27 cellular contexts compared by ENCODE assay signal in the genomic region with DNA sequence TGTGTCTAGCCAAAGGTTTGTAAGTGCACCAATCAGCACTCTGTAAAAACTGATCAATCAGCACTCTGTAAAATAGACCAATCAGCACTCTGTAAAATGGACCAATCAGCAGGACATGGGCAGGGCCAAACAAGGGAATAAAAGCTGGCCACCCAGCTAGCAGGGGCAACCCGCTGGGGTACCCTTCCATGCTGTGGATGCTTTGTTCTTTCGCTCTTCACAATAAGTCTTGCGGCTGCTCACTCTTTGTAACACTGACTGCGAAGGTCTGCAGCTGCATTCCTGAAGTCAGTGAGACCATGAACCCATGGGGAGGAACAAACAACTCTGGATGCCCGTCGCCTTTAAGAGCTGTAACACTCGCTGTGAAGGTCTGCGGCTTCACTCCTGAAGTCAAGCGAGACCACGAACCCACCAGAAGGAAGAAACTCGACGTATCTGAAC. TPM values are rescaled to one million over a fixed set of nuclear protein-coding genes. Genes with fewer than 3 reads are reported as not detected.
DNase-seq lines count a peak whose midpoint lies in the region; ATAC-seq lines count a peak whose summit lies in the region.
"Had no signal": no experiment of that assay in that cellular context is flagged by ENCODE, and none has a peak within 500 bp of the region (broad histone marks: within the 10 kb centered on the region; RNA-seq: fewer than 3 reads in every experiment).

No MANE protein-coding gene starts in this region.

- H3K27ac Mint-ChIP-seq in CD8-positive, alpha-beta memory T cell, result peak overlapping the region in 1 of 8 donors; percentile 44
- no peak overlapping the region for H3K27ac Mint-ChIP-seq in T-helper 17 cell
- H3K27ac Mint-ChIP-seq in stimulated activated effector memory CD8-positive, alpha-beta T cell treated with anti-CD3 and anti-CD28 coated beads, Interleukin-12 subunit alpha, Interleukin-12 subunit beta, amount 100 ng/mL, for 72 hours, result no peak overlapping the region
- H3K27ac Mint-ChIP-seq: activated CD4-positive, alpha-beta T cell treated with anti-CD3 and anti-CD28 coated beads for 36 hours; activated naive CD4-positive, alpha-beta T cell treated with anti-CD3 and anti-CD28 coated beads, Interleukin-2, amount 50 U/mL, for 72 hours; CD4-positive, alpha-beta memory T cell had no signal

- peaks cover 0 to 2% (median 0%) of the 10 kb centered on the region in 5 donors for H3K9me3 Mint-ChIP-seq in CD8-positive, alpha-beta memory T cell
- no peaks in the 10 kb centered on the region for H3K9me3 Mint-ChIP-seq in stimulated activated effector memory CD8-positive, alpha-beta T cell treated with anti-CD3 and anti-CD28 coated beads, Interleukin-12 subunit alpha, Interleukin-12 subunit beta, amount 100 ng/mL, for 72 hours
- H3K9me3 Mint-ChIP-seq: activated naive CD4-positive, alpha-beta T cell treated with anti-CD3 and anti-CD28 coated beads, Interleukin-2, amount 50 U/mL, for 72 hours had no signal

- H3K36me3 Mint-ChIP-seq in CD8-positive, alpha-beta memory T cell, result peaks cover 0 to 9% (median 0%) of the 10 kb centered on the region in 3 donors
- H3K36me3 Mint-ChIP-seq in T-helper 17 cell (ENCODE audit: low read depth), result peaks cover 5% of the 10 kb centered on the region
- no peaks in the 10 kb centered on the region for H3K36me3 Mint-ChIP-seq in stimulated activated effector memory CD8-positive, alpha-beta T cell treated with anti-CD3 and anti-CD28 coated beads, Interleukin-12 subunit alpha, Interleukin-12 subunit beta, amount 100 ng/mL, for 72 hours

- no peaks in the 10 kb centered on the region for H3K9me3 ChIP-seq in CD8-positive, alpha-beta memory T cell (ENCODE audit: low read length)
- H3K9me3 ChIP-seq in T-helper 17 cell (ENCODE audit: control insufficient read depth, low read length, poor library complexity, severe bottlenecking), result no peaks in the 10 kb centered on the region
- H3K9me3 ChIP-seq: ovary, SJCRH30, tibial artery had no signal

- peak overlapping the region in 4 of 7 donors; percentile 26 to 48 (median 38) for H3K4me3 Mint-ChIP-seq in CD8-positive, alpha-beta memory T cell
- no peak overlapping the region for H3K4me3 Mint-ChIP-seq in T-helper 17 cell
- peak overlapping the region; percentile 32 for H3K4me3 Mint-ChIP-seq in stimulated activated effector memory CD8-positive, alpha-beta T cell treated with anti-CD3 and anti-CD28 coated beads, Interleukin-12 subunit alpha, Interleukin-12 subunit beta, amount 100 ng/mL, for 72 hours
- H3K4me3 Mint-ChIP-seq: activated CD4-positive, alpha-beta T cell treated with anti-CD3 and anti-CD28 coated beads for 36 hours had no signal

- H3K4me1 Mint-ChIP-seq in CD8-positive, alpha-beta memory T cell, result peaks cover 4 to 18% (median 10%) of the 10 kb centered on the region in 3 donors
- H3K4me1 Mint-ChIP-seq in T-helper 17 cell, result peaks cover 4% of the 10 kb centered on the region
- H3K4me1 Mint-ChIP-seq in stimulated activated effector memory CD8-positive, alpha-beta T cell treated with anti-CD3 and anti-CD28 coated beads, Interleukin-12 subunit alpha, Interleukin-12 subunit beta, amount 100 ng/mL, for 72 hours, result peaks cover 6% of the 10 kb centered on the region

- peaks cover 10 to 33% of the 10 kb centered on the region in 2 donors for H3K27me3 Mint-ChIP-seq in CD8-positive, alpha-beta memory T cell
- H3K27me3 Mint-ChIP-seq in T-helper 17 cell, result peaks cover 8% of the 10 kb centered on the region

- POLR2A ChIA-PET in CD8-positive, alpha-beta memory T cell (lab: Charles Lee), result interaction anchor here (0.6 to 1.8 kb wide), 2 partner anchors 13 to 79 kb away, joined by 5 to 6 read pairs; no protein-coding TSS in a partner anchor

- no peak overlapping the region for H3K4me3 ChIP-seq in CD8-positive, alpha-beta memory T cell (ENCODE audit: low read length)
- H3K4me3 ChIP-seq: ovary, SJCRH30, tibial artery had no signal

- peak; percentile 27 for ATAC-seq in T-helper 17 cell
- ATAC-seq in stimulated activated effector memory CD8-positive, alpha-beta T cell treated with anti-CD3 and anti-CD28 coated beads, Interleukin-12 subunit alpha, Interleukin-12 subunit beta, amount 100 ng/mL, for 72 hours, result no peak
- ATAC-seq: activated CD4-positive, alpha-beta T cell treated with anti-CD3 and anti-CD28 coated beads for 36 hours; activated naive CD4-positive, alpha-beta T cell treated with anti-CD3 and anti-CD28 coated beads, Interleukin-2, amount 50 U/mL, for 72 hours; esophagus mucosa; foreskin keratinocyte; left lobe of liver; naive thymus-derived CD4-positive, alpha-beta T cell had no signal

- no peaks in the 10 kb centered on the region for H3K4me1 ChIP-seq in CD8-positive, alpha-beta memory T cell (ENCODE audit: insufficient read depth, low read length)
- H3K4me1 ChIP-seq: foreskin keratinocyte, SJCRH30 had no signal

- H3K27me3 ChIP-seq in CD8-positive, alpha-beta memory T cell (ENCODE audit: insufficient read depth, low read length, poor library complexity, severe bottlenecking), result no peaks in the 10 kb centered on the region
- H3K27me3 ChIP-seq: foreskin keratinocyte, ovary, SJCRH30, tibial artery had no signal

- no peak for DNase-seq in CD8-positive, alpha-beta memory T cell
- no peak for DNase-seq in T-helper 17 cell
- DNase-seq in ecto neural progenitor cell (ENCODE audit: low spot score), result peak; percentile 67
- no peak for DNase-seq in stimulated activated effector memory CD8-positive, alpha-beta T cell treated with anti-CD3 and anti-CD28 coated beads, Interleukin-12 subunit alpha, Interleukin-12 subunit beta, amount 100 ng/mL, for 72 hours (ENCODE audit: low spot score in 2 of 2)
- no peak for DNase-seq in foreskin melanocyte
- DNase-seq in AG08395 (ENCODE audit: low spot score), result no peak
- no peak for DNase-seq in epidermal melanocyte (ENCODE audit: insufficient read length, low spot score)
- DNase-seq: activated CD4-positive, alpha-beta T cell treated with anti-CD3 and anti-CD28 coated beads for 36 hours; CD4-positive, alpha-beta memory T cell; effector CD4-positive, alpha-beta T cell; foreskin keratinocyte; GDM1; naive thymus-derived CD4-positive, alpha-beta T cell; NCI-H1694; NCI-H2171; NCI-H524 treated with DMSO at 0.1 percent for 48 hours; ovary; retina; SJCRH30; stimulated activated CD4-positive, alpha-beta T cell treated with anti-CD3 and anti-CD28 coated beads, Interleukin-4, amount 100 ng/mL, for 1 hour; stimulated activated naive CD4-positive, alpha-beta T cell treated with Interleukin-2 at 50 U/mL for 16 hours; T-helper 1 cell; tibial artery had no signal

- CTCF ChIA-PET in CD8-positive, alpha-beta memory T cell (lab: Charles Lee), result interaction anchor here (1.1 kb wide), 1 partner anchor 14 kb away, joined by 3 read pairs; no protein-coding TSS in a partner anchor

- no peak overlapping the region for H3K27ac ChIP-seq in CD8-positive, alpha-beta memory T cell (ENCODE audit: low read depth, low read length)
- H3K27ac ChIP-seq: foreskin keratinocyte, KMS-11, ovary, SJCRH30, tibial artery had no signal

- no peaks in the 10 kb centered on the region for H3K36me3 ChIP-seq in CD8-positive, alpha-beta memory T cell (ENCODE audit: insufficient read depth, low read length)
- H3K36me3 ChIP-seq: ovary, SJCRH30, tibial artery had no signal

RNA-seq across cellular contexts. Expression of a gene that starts 14.3 kb away (rescaled TPM):
- total RNA-seq in CD8-positive, alpha-beta memory T cell, result 100 to 1,000 TPM; 423 to 438 TPM
- 257 TPM for polyA plus RNA-seq in CD8-positive, alpha-beta memory T cell
- 100 to 1,000 TPM; 339 to 360 TPM for total RNA-seq in T-helper 17 cell

RNA-seq across cellular contexts. Expression of a gene that starts 14.4 kb away (rescaled TPM):
- total RNA-seq in CD8-positive, alpha-beta memory T cell, result 10 to 100 TPM; 58.3 to 60.7 TPM
- polyA plus RNA-seq in CD8-positive, alpha-beta memory T cell, result 42.4 TPM
- 10 to 100 TPM; 18.3 to 22.4 TPM for total RNA-seq in T-helper 17 cell

RNA-seq across cellular contexts. Expression of a gene that starts 42.2 kb away (rescaled TPM):
- 100 to 1,000 TPM; 452 to 475 TPM for total RNA-seq in CD8-positive, alpha-beta memory T cell
- polyA plus RNA-seq in CD8-positive, alpha-beta memory T cell, result 271 TPM
- 100 to 1,000 TPM; 212 to 226 TPM for total RNA-seq in T-helper 17 cell
